Comparison of ENCODE assay signal across 2 cellular contexts in genomic region chr11:71452354-71453020, GRCh38.
A peak's percentile ranks its signal among the peaks of the same experiment; 100 is the strongest.
TF ChIP-seq lines count a peak whose summit lies in the region.

No MANE protein-coding gene starts in this region.

TF ChIP-seq in WTC11, 78 proteins besides CTCF, POLR2A, EP300 and RAD21 (continued from another document):
- TF ChIP-seq HMGXB4 (CRISPR knock-in tag; IDR thresholded peaks at IDR 0.05) = 0 out of 2 replicates have a peak, but pooled peaks have one; percentile 6
- no peak for TF ChIP-seq TEAD4 (CRISPR knock-in tag; IDR thresholded peaks at IDR 0.05)
TF ChIP-seq in WTC11: peak in this region for 1.

TF ChIP-seq in HepG2, 621 proteins besides CTCF, POLR2A, EP300 and RAD21 (continued from another document and continues in another):
- TF ChIP-seq TFE3 (CRISPR knock-in tag; IDR thresholded peaks at IDR 0.05) = no peak
- TF ChIP-seq TBX2 (CRISPR knock-in tag; IDR thresholded peaks at IDR 0.05; ENCODE audit: borderline replicate concordance) = no peak
- 0 out of 2 replicates have a peak, but pooled peaks have one; percentile 8 for TF ChIP-seq ZSCAN12 (CRISPR knock-in tag; IDR thresholded peaks at IDR 0.05)
- no peak for TF ChIP-seq ZNF850 (CRISPR knock-in tag; conservative IDR thresholded peaks at IDR 0.05)
- no peak for TF ChIP-seq ZNF468 (CRISPR knock-in tag; IDR thresholded peaks at IDR 0.05)
- no peak for TF ChIP-seq ZNF878 (CRISPR knock-in tag; IDR thresholded peaks at IDR 0.05)
- TF ChIP-seq SMARCC2 (IDR thresholded peaks at IDR 0.05) = no peak
- TF ChIP-seq ZNF230 (CRISPR knock-in tag; IDR thresholded peaks at IDR 0.05) = 0 out of 2 replicates have a peak, but pooled peaks have one; percentile 5
- peak; percentile 6; the same call in 1 of the 2 replicates for TF ChIP-seq SALL1 (CRISPR knock-in tag; IDR thresholded peaks at IDR 0.05)
- TF ChIP-seq EED (CRISPR knock-in tag; IDR thresholded peaks at IDR 0.05) = no peak
- no peak for TF ChIP-seq TBX3 (IDR thresholded peaks at IDR 0.05; ENCODE audit: borderline replicate concordance)
- no peak for TF ChIP-seq ZNF251 (CRISPR knock-in tag; IDR thresholded peaks at IDR 0.05)
- 0 out of 2 replicates have a peak, but pooled peaks have one; percentile 48 for TF ChIP-seq ZNF746 (CRISPR knock-in tag; IDR thresholded peaks at IDR 0.05)
- no peak for TF ChIP-seq SMAD9 (CRISPR knock-in tag; IDR thresholded peaks at IDR 0.05)
- no peak for TF ChIP-seq CREB1 (IDR thresholded peaks at IDR 0.05)
- peak; percentile 25; the same call in 1 of the 2 replicates for TF ChIP-seq CREB1 (CRISPR knock-in tag; IDR thresholded peaks at IDR 0.05)
- TF ChIP-seq ZHX1 (CRISPR knock-in tag; IDR thresholded peaks at IDR 0.05; ENCODE audit: low read depth) = no peak
- no peak for TF ChIP-seq KLF6 (CRISPR knock-in tag; IDR thresholded peaks at IDR 0.05)
- TF ChIP-seq ISX (CRISPR knock-in tag; conservative IDR thresholded peaks at IDR 0.05) = no peak
- peak; percentile 93 for TF ChIP-seq ZBTB38 (CRISPR knock-in tag; IDR thresholded peaks at IDR 0.05)
- 0 out of 2 replicates have a peak, but pooled peaks have one; percentile 16 for TF ChIP-seq TFDP1 (CRISPR knock-in tag; IDR thresholded peaks at IDR 0.05; ENCODE audit: borderline replicate concordance)
- TF ChIP-seq SYNCRIP (IDR thresholded peaks at IDR 0.05; ENCODE audit: insufficient read depth, low read depth, low read length) = no peak
- TF ChIP-seq PHF20 (CRISPR knock-in tag; IDR thresholded peaks at IDR 0.05) = no peak
- no peak for TF ChIP-seq FOXK2 (IDR thresholded peaks at IDR 0.05)
- no peak for TF ChIP-seq ERF (CRISPR knock-in tag; IDR thresholded peaks at IDR 0.05)
- TF ChIP-seq ZSCAN29 (CRISPR knock-in tag; conservative IDR thresholded peaks at IDR 0.05) = no peak
- no peak for TF ChIP-seq ZBTB21 (CRISPR knock-in tag; IDR thresholded peaks at IDR 0.05)
- TF ChIP-seq ZSCAN9 (CRISPR knock-in tag; IDR thresholded peaks at IDR 0.05; ENCODE audit: borderline replicate concordance) = no peak
- no peak for TF ChIP-seq ZFP36 (IDR thresholded peaks at IDR 0.05; ENCODE audit: borderline replicate concordance, low read depth, low read length, partially characterized antibody)
- TF ChIP-seq ONECUT2 (CRISPR knock-in tag; IDR thresholded peaks at IDR 0.05) = peak; percentile 48; the same call in 1 of the 2 replicates
- no peak for TF ChIP-seq ZNF224 (CRISPR knock-in tag; IDR thresholded peaks at IDR 0.05)
- no peak for TF ChIP-seq SRF (IDR thresholded peaks at IDR 0.05; ENCODE audit: low read depth, low read length)
- no peak for TF ChIP-seq BCL3 (CRISPR knock-in tag; IDR thresholded peaks at IDR 0.05)
- TF ChIP-seq HDAC1 (CRISPR knock-in tag; IDR thresholded peaks at IDR 0.05) = no peak
- TF ChIP-seq ZNF460 (CRISPR knock-in tag; IDR thresholded peaks at IDR 0.05; ENCODE audit: borderline replicate concordance) = no peak
- no peak for TF ChIP-seq ZNF841 (CRISPR knock-in tag; IDR thresholded peaks at IDR 0.05; ENCODE audit: borderline replicate concordance)
- no peak for TF ChIP-seq TCF7L2 (IDR thresholded peaks at IDR 0.05; ENCODE audit: low read depth, low read length)
- no peak for TF ChIP-seq SUZ12 (IDR thresholded peaks at IDR 0.05; ENCODE audit: low read depth, low read length)
- 0 out of 2 replicates have a peak, but pooled peaks have one; percentile 46 for TF ChIP-seq ZNF546 (CRISPR knock-in tag; conservative IDR thresholded peaks at IDR 0.05)
- no peak for TF ChIP-seq HCFC1 (IDR thresholded peaks at IDR 0.05; ENCODE audit: low read depth, low read length)
- peak; percentile 10; the same call in 1 of the 2 replicates for TF ChIP-seq POLR2G (IDR thresholded peaks at IDR 0.05; ENCODE audit: low read depth, low read length)
- TF ChIP-seq MXD3 (CRISPR knock-in tag; IDR thresholded peaks at IDR 0.05) = no peak
- no peak for TF ChIP-seq ZNF710 (CRISPR knock-in tag; IDR thresholded peaks at IDR 0.05; ENCODE audit: borderline replicate concordance)
- TF ChIP-seq GABPB1 (CRISPR knock-in tag; IDR thresholded peaks at IDR 0.05) = no peak
- TF ChIP-seq ZSCAN25 (CRISPR knock-in tag; IDR thresholded peaks at IDR 0.05) = no peak
- no peak for TF ChIP-seq ZNF605 (CRISPR knock-in tag; IDR thresholded peaks at IDR 0.05)
- peak; percentile 43; the same call in 1 of the 2 replicates for TF ChIP-seq TFDP2 (CRISPR knock-in tag; IDR thresholded peaks at IDR 0.05)
- TF ChIP-seq ZBTB25 (CRISPR knock-in tag; IDR thresholded peaks at IDR 0.05) = no peak
- TF ChIP-seq NCOA2 (CRISPR knock-in tag; IDR thresholded peaks at IDR 0.05) = peak; percentile 12; the same call in 1 of the 2 replicates
- no peak for TF ChIP-seq ELF3 (CRISPR knock-in tag; IDR thresholded peaks at IDR 0.05)
- TF ChIP-seq ZNF530 (CRISPR knock-in tag; IDR thresholded peaks at IDR 0.05; ENCODE audit: low read depth) = no peak
- no peak for TF ChIP-seq HINFP (CRISPR knock-in tag; IDR thresholded peaks at IDR 0.05; ENCODE audit: low read depth)
- TF ChIP-seq ZNF607 (CRISPR knock-in tag; IDR thresholded peaks at IDR 0.05; ENCODE audit: borderline replicate concordance) = peak; percentile 72; the same call in 1 of the 2 replicates
- TF ChIP-seq ZNF335 (CRISPR knock-in tag; IDR thresholded peaks at IDR 0.05) = no peak
- peak; percentile 52; the same call in 1 of the 2 replicates for TF ChIP-seq ZNF501 (CRISPR knock-in tag; IDR thresholded peaks at IDR 0.05)
- no peak for TF ChIP-seq ZNF747 (CRISPR knock-in tag; IDR thresholded peaks at IDR 0.05; ENCODE audit: borderline replicate concordance)
- no peak for TF ChIP-seq NR0B2 (CRISPR knock-in tag; IDR thresholded peaks at IDR 0.05)
- no peak for TF ChIP-seq ZZZ3 (CRISPR knock-in tag; IDR thresholded peaks at IDR 0.05; ENCODE audit: borderline replicate concordance)
- TF ChIP-seq ZNF691 (CRISPR knock-in tag; IDR thresholded peaks at IDR 0.05; ENCODE audit: borderline replicate concordance, low read depth) = no peak
- no peak for TF ChIP-seq NFKBIZ (CRISPR knock-in tag; IDR thresholded peaks at IDR 0.05)
- 0 out of 2 replicates have a peak, but pooled peaks have one; percentile 26 for TF ChIP-seq ZSCAN20 (CRISPR knock-in tag; IDR thresholded peaks at IDR 0.05; ENCODE audit: borderline replicate concordance)
- TF ChIP-seq FOXC1 (CRISPR knock-in tag; IDR thresholded peaks at IDR 0.05; ENCODE audit: borderline replicate concordance) = 0 out of 2 replicates have a peak, but pooled peaks have one; percentile 4
